Comparison of ENCODE assay signal across 8 cellular contexts in the genomic region with DNA sequence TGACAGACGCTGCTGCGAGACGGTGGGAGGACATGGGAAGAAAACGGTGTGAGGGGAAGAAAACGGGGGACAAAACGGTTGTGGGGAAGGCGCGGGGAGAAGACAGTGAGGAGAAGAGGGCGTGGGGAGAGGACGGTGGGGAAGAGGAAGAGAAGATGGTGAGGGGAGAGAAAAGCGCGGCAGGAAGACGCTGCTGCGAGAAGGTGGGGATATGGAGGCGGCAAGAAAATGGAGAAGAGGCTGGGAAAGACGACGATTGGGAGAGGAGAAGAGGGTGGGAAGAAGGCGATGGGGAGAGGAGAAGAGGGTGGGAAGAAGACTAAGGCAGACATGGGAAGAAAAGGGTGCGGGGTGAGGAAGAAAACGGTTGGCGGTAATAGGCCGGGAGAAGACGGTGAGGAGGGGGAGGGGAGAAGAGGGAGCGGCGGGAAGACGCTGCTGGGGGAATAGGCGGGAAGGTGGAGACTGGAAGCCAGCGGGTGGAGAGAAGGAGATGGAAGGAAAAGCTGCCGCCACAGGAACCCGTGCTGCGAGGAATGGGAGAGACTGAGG. TPM values are rescaled to one million over a fixed set of nuclear protein-coding genes. Genes with fewer than 3 reads are reported as not detected.
DNase-seq lines count a peak whose midpoint lies in the region; ATAC-seq and TF ChIP-seq lines count a peak whose summit lies in the region.
"Not testable (repeated sequence)": the region's sequence is repeated elsewhere in the genome, so short reads cannot be mapped to it uniquely, and the experiment has no call there.

No MANE protein-coding gene starts in this region.

- peak overlapping the region; percentile 71 for H3K4me3 Mint-ChIP-seq in WTC11
- H3K4me3 Mint-ChIP-seq in progenitor cell of endocrine pancreas (ENCODE audit: low read depth) = peak overlapping the region; percentile 79

- peak; percentile 24 for ATAC-seq in WTC11
- ATAC-seq in foreskin keratinocyte = peak; percentile 21
- ATAC-seq in left lung = peak; percentile 58

- H3K27me3 Mint-ChIP-seq in WTC11 (ENCODE audit: low read depth); progenitor cell of endocrine pancreas: not testable (repeated sequence)

- not testable (repeated sequence) for H3K27ac Mint-ChIP-seq in WTC11
- peak overlapping the region; percentile 64 for H3K27ac Mint-ChIP-seq in progenitor cell of endocrine pancreas

- POLR2A ChIA-PET in WTC11 (lab: Charles Lee) = not testable (repeated sequence)

- H3K36me3 ChIP-seq in ES-I3 (ENCODE audit: insufficient read depth, low read length); Loucy (ENCODE audit: insufficient read depth, low read length); left lung: not testable (repeated sequence)

- H3K4me1 Mint-ChIP-seq in WTC11 = peaks cover 17% of the 10 kb centered on the region
- H3K4me1 Mint-ChIP-seq in progenitor cell of endocrine pancreas (ENCODE audit: low read depth) = peaks cover 10% of the 10 kb centered on the region

- not testable (repeated sequence) for H3K79me2 ChIP-seq in Loucy (ENCODE audit: insufficient read depth, low read length)

- H3F3A ChIP-seq in Loucy (ENCODE audit: low read depth) = not testable (repeated sequence)

- CTCF ChIA-PET in WTC11 (lab: Charles Lee) = not testable (repeated sequence)

- intact Hi-C loops in left lung (cut with DNase I) = not testable (repeated sequence)

- H3K27me3 ChIP-seq in Loucy (ENCODE audit: insufficient read depth, low read length, poor library complexity, severe bottlenecking); foreskin keratinocyte: not testable (repeated sequence)
- peaks cover 0 to 21% of the 10 kb centered on the region in 2 donors for H3K27me3 ChIP-seq in left lung

- H3K4me2 ChIP-seq in Loucy (ENCODE audit: low read depth, low read length, poor library complexity, severe bottlenecking) = not testable (repeated sequence)

- not testable (repeated sequence) for H2AFZ ChIP-seq in Loucy (ENCODE audit: low read length)

- not testable (repeated sequence) for H4K20me1 ChIP-seq in Loucy (ENCODE audit: insufficient read depth, low read length, poor library complexity, severe bottlenecking)

- not testable (repeated sequence) for H3K4me1 ChIP-seq in ES-I3 (ENCODE audit: insufficient read depth, low read length); Loucy (ENCODE audit: insufficient read depth, low read length, poor library complexity, severe bottlenecking); foreskin keratinocyte; left lung

- H3K9ac ChIP-seq in ES-I3 (ENCODE audit: low read depth, low read length) = peak overlapping the region; percentile 53; the same call in 1 of the 2 replicates
- peak overlapping the region; percentile 87 for H3K9ac ChIP-seq in Loucy (ENCODE audit: low read depth, low read length, poor library complexity, severe bottlenecking)

- H3K9me2 ChIP-seq in Loucy (replicated peaks; ENCODE audit: low read depth, low read length) = not testable (repeated sequence)

- DNase-seq in A172 (ENCODE audit: low spot score) = peak; percentile 31
- DNase-seq in WTC11 (ENCODE audit: low spot score); left lung; progenitor cell of endocrine pancreas (ENCODE audit: low spot score, unreplicated experiment): not testable (repeated sequence)
- peak; percentile 50 for DNase-seq in astrocyte of the spinal cord (ENCODE audit: low read depth, low spot score)
- peak in 1 of 2 donors; percentile 6 for DNase-seq in foreskin keratinocyte

- not testable (repeated sequence) for H3K9me3 ChIP-seq in ES-I3 (ENCODE audit: control insufficient read depth, insufficient read depth, low read length); Loucy (ENCODE audit: insufficient read depth, low read depth, low read length); left lung

- H3K9me3 Mint-ChIP-seq in WTC11; progenitor cell of endocrine pancreas (ENCODE audit: low read depth): not testable (repeated sequence)

- H3K36me3 Mint-ChIP-seq in WTC11; progenitor cell of endocrine pancreas (ENCODE audit: insufficient read depth): not testable (repeated sequence)

- in situ Hi-C loops in astrocyte of the spinal cord (cut with HindIII; ENCODE audit: low sequenced_read_pairs) = not testable (repeated sequence)

- H3K27ac ChIP-seq in foreskin keratinocyte, left lung: not testable (repeated sequence)

- not testable (repeated sequence) for TF ChIP-seq CTCF in Loucy (conservative IDR thresholded peaks at IDR 0.05; ENCODE audit: low read length); WTC11 (IDR thresholded peaks at IDR 0.05); astrocyte of the spinal cord (IDR thresholded peaks at IDR 0.05; ENCODE audit: low read depth, low read length); foreskin keratinocyte (conservative IDR thresholded peaks at IDR 0.05); left lung (IDR thresholded peaks at IDR 0.05); progenitor cell of endocrine pancreas (IDR thresholded peaks at IDR 0.05; ENCODE audit: unreplicated experiment)

- peak overlapping the region; percentile 74 for H3K4me3 ChIP-seq in Loucy (ENCODE audit: low read length, poor library complexity, severe bottlenecking)
- peak overlapping the region; percentile 59 for H3K4me3 ChIP-seq in astrocyte of the spinal cord (ENCODE audit: low read depth, low read length)
- peak overlapping the region in 1 of 2 donors; percentile 24 for H3K4me3 ChIP-seq in left lung

RNA-seq across cellular contexts. Expression of a gene that starts 46.9 kb away (rescaled TPM):
- not detected in 2 replicates for total RNA-seq in A172 (2014; rRNA removed; shearing (Covaris generic))
- total RNA-seq in WTC11 (2021) (not detected in 3 replicates), foreskin keratinocyte (not detected in 2 replicates), left lung (not detected), progenitor cell of endocrine pancreas (not detected in 2 replicates)
- not detected in 2 replicates for polyA plus RNA-seq in foreskin keratinocyte
